Comparison of ENCODE assay signal across 8 cellular contexts in the genomic region with DNA sequence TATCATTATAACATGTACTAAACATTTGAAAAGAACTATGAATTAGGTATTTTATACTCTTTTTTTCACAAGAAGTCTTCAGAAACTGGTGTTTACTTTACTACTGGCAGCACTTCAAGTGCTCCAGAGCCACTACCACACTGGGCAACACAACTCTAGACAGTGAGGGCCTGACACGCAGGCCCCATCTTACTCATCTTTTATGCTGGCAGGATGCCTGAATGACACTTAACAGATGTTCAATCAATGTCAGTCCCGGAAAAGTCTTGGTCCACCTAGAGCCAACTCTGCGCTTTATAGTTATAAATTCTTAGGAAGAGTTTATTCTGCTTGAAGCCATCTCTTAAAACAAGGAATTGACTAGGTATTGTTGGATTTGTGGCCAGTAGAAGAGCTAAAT. TPM values are rescaled to one million over a fixed set of nuclear protein-coding genes. Genes with fewer than 3 reads are reported as not detected.
DNase-seq lines count a peak whose midpoint lies in the region; ATAC-seq lines count a peak whose summit lies in the region.

No MANE protein-coding gene starts in this region.

- no peak overlapping the region for H4K8ac ChIP-seq in neuronal stem cell (ENCODE audit: low read depth, low read length)

- H2AK5ac ChIP-seq in neuronal stem cell (ENCODE audit: low read depth, low read length) = no peak overlapping the region

- no peak overlapping the region for H3K18ac ChIP-seq in neuronal stem cell (ENCODE audit: low read length)

- no peak overlapping the region for H3K4ac ChIP-seq in neuronal stem cell (ENCODE audit: low read length)

- H2BK120ac ChIP-seq in neuronal stem cell (ENCODE audit: low read depth, low read length) = no peak overlapping the region

- H3K9ac ChIP-seq in neuronal stem cell (ENCODE audit: low read depth, low read length, poor library complexity) = no peak overlapping the region

- no peak overlapping the region for H3K4me2 ChIP-seq in neuronal stem cell (ENCODE audit: insufficient read depth, low read length, poor library complexity, severe bottlenecking)

- no peak overlapping the region for H4K91ac ChIP-seq in neuronal stem cell (ENCODE audit: low read depth, low read length, poor library complexity)

- H3K14ac ChIP-seq in neuronal stem cell (ENCODE audit: low read length) = no peak overlapping the region

- H3K27ac ChIP-seq in neuronal stem cell (replicated peaks; ENCODE audit: low read length) = no peak overlapping the region

- no CpG with 5 or more reads among the region's 3 CpGs for WGBS in neuronal stem cell (ENCODE audit: extremely low coverage in 2 of 2, insufficient read length in 2 of 2, insufficient replicate concordance in 1 of 2), 2 donors

- no peak overlapping the region for H3K23ac ChIP-seq in neuronal stem cell (ENCODE audit: low read depth, low read length, poor library complexity)

- H3K4me3 ChIP-seq in neuronal stem cell (ENCODE audit: low read length in 2 of 2) = no peak overlapping the region

- DNase-seq in M059J (ENCODE audit: low read depth) = peak; percentile 92
- peak; percentile 51 for DNase-seq in brain pericyte (ENCODE audit: low read depth, low spot score)
- DNase-seq in pons (ENCODE audit: low spot score) = peak; percentile 68
- no peak for DNase-seq in 8988T
- DNase-seq in germinal center (ENCODE audit: low spot score) = no peak
- DNase-seq in NCI-H345 (lab: John Stamatoyannopoulos, UW) = no peak
- DNase-seq in neuronal stem cell (ENCODE audit: low spot score) = no peak

- H2AFZ ChIP-seq in neuronal stem cell (ENCODE audit: low read length) = no peak overlapping the region

- H2BK15ac ChIP-seq in neuronal stem cell (ENCODE audit: low read length) = no peak overlapping the region

- H3K36me3 ChIP-seq in neuronal stem cell (replicated peaks in 1 of 2; ENCODE audit: control insufficient read depth in 2 of 2, insufficient read depth in 2 of 2, low read length in 2 of 2) = peaks cover 2 to 5% of the 10 kb centered on the region in 2 donors

- H3K27me3 ChIP-seq in neuronal stem cell (ENCODE audit: control insufficient read depth in 3 of 3, insufficient read depth in 3 of 3, low read depth in 1 of 3, low read length in 3 of 3) = no peaks in the 10 kb centered on the region

- H3K4me1 ChIP-seq in neuronal stem cell (ENCODE audit: control insufficient read depth in 2 of 2, insufficient read depth in 1 of 2, low read depth in 1 of 2, low read length in 2 of 2) = peaks cover 3 to 6% of the 10 kb centered on the region in 2 donors

- ATAC-seq in GM18867 (IDR thresholded peaks at IDR 0.05; ENCODE audit: unreplicated experiment) = peak; percentile 58

- H3K9me3 ChIP-seq in neuronal stem cell (replicated peaks in 1 of 2; ENCODE audit: control insufficient read depth in 2 of 2, insufficient read depth in 1 of 2, low read depth in 1 of 2, low read length in 2 of 2) = peaks cover 0 to 2% of the 10 kb centered on the region in 2 donors

- H2BK5ac ChIP-seq in neuronal stem cell (ENCODE audit: low read length) = no peak overlapping the region

- H3K79me1 ChIP-seq in neuronal stem cell (ENCODE audit: low read depth, low read length) = no peaks in the 10 kb centered on the region

- no peak overlapping the region for H2BK12ac ChIP-seq in neuronal stem cell (ENCODE audit: low read length)

RNA-seq across cellular contexts. Expression of a gene that starts 8.7 kb away (rescaled TPM):
- 5.2 and 10.6 TPM in 2 replicates for total RNA-seq in M059J (2014; rRNA removed; shearing (Covaris generic))
- 20.8 TPM for polyA plus RNA-seq in neuronal stem cell (2013, experiment 1 of 2)
- 21.6 TPM for polyA plus RNA-seq in neuronal stem cell (2013, experiment 2 of 2)

Comparison
In these comparisons a context has a peak if more than half of its experiments do, and no peak if none do; other contexts are left out.
1. DNase-seq: peak in M059J (single experiment), brain pericyte (single experiment) and pons (single experiment); none in 8988T (single experiment), germinal center (single experiment), NCI-H345 (single experiment) and neuronal stem cell (single experiment).